Comparison of ENCODE assay signal across 2 cellular contexts in the genomic region with DNA sequence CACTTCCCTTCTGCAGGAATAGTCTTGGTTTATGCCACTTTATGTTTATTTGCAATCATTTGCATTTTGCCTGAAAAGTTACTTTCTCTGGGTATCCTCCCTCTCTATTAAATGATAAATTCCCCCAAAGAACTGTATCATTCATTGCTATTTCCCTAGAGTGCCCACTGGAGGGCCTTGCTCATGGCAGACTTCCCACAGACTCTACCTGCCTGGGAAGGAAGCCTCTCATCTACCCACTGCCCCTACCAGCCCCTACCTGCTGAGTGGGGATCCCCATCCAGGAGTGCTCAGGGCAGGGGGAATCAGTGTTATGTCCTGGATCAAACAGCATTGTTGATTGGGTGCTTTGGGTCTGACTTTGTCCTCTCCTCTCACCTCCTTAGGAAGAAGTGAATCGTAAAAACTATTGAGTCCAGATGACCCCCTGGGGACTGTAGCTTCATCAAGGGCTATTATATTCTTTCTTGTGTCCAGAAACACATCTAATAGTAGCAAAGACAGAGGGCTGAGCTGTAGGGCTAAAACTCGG.
TF ChIP-seq lines count a peak whose summit lies in the region.

No MANE protein-coding gene starts in this region.

TF ChIP-seq in WTC11, 78 proteins besides CTCF, POLR2A, EP300 and RAD21 (continued from another document):
- TF ChIP-seq, protein P1, sequence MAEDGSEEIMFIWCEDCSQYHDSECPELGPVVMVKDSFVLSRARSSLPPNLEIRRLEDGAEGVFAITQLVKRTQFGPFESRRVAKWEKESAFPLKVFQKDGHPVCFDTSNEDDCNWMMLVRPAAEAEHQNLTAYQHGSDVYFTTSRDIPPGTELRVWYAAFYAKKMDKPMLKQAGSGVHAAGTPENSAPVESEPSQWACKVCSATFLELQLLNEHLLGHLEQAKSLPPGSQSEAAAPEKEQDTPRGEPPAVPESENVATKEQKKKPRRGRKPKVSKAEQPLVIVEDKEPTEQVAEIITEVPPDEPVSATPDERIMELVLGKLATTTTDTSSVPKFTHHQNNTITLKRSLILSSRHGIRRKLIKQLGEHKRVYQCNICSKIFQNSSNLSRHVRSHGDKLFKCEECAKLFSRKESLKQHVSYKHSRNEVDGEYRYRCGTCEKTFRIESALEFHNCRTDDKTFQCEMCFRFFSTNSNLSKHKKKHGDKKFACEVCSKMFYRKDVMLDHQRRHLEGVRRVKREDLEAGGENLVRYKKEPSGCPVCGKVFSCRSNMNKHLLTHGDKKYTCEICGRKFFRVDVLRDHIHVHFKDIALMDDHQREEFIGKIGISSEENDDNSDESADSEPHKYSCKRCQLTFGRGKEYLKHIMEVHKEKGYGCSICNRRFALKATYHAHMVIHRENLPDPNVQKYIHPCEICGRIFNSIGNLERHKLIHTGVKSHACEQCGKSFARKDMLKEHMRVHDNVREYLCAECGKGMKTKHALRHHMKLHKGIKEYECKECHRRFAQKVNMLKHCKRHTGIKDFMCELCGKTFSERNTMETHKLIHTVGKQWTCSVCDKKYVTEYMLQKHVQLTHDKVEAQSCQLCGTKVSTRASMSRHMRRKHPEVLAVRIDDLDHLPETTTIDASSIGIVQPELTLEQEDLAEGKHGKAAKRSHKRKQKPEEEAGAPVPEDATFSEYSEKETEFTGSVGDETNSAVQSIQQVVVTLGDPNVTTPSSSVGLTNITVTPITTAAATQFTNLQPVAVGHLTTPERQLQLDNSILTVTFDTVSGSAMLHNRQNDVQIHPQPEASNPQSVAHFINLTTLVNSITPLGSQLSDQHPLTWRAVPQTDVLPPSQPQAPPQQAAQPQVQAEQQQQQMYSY (CRISPR knock-in tag; IDR thresholded peaks at IDR 0.05): no peak
- TF ChIP-seq ELF4 (CRISPR knock-in tag; IDR thresholded peaks at IDR 0.05; ENCODE audit: low read depth) (no peak), CREM (CRISPR knock-in tag; IDR thresholded peaks at IDR 0.05) (no peak), FOXK1 (CRISPR knock-in tag; IDR thresholded peaks at IDR 0.05) (no peak), TCF7 (CRISPR knock-in tag; IDR thresholded peaks at IDR 0.05; ENCODE audit: low read depth) (no peak)

TF ChIP-seq in HepG2, 621 proteins besides CTCF, POLR2A, EP300 and RAD21:
- TF ChIP-seq, protein P2, sequence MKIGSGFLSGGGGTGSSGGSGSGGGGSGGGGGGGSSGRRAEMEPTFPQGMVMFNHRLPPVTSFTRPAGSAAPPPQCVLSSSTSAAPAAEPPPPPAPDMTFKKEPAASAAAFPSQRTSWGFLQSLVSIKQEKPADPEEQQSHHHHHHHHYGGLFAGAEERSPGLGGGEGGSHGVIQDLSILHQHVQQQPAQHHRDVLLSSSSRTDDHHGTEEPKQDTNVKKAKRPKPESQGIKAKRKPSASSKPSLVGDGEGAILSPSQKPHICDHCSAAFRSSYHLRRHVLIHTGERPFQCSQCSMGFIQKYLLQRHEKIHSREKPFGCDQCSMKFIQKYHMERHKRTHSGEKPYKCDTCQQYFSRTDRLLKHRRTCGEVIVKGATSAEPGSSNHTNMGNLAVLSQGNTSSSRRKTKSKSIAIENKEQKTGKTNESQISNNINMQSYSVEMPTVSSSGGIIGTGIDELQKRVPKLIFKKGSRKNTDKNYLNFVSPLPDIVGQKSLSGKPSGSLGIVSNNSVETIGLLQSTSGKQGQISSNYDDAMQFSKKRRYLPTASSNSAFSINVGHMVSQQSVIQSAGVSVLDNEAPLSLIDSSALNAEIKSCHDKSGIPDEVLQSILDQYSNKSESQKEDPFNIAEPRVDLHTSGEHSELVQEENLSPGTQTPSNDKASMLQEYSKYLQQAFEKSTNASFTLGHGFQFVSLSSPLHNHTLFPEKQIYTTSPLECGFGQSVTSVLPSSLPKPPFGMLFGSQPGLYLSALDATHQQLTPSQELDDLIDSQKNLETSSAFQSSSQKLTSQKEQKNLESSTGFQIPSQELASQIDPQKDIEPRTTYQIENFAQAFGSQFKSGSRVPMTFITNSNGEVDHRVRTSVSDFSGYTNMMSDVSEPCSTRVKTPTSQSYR (CRISPR knock-in tag; IDR thresholded peaks at IDR 0.05; ENCODE audit: borderline replicate concordance): no peak
- no peak for TF ChIP-seq ZNF256 (CRISPR knock-in tag; conservative IDR thresholded peaks at IDR 0.05)
- no peak for TF ChIP-seq TBP (CRISPR knock-in tag; IDR thresholded peaks at IDR 0.05)
- no peak for TF ChIP-seq AGO1 (IDR thresholded peaks at IDR 0.05; ENCODE audit: low read depth, low read length, poor library complexity, severe bottlenecking)
- TF ChIP-seq, protein P3, sequence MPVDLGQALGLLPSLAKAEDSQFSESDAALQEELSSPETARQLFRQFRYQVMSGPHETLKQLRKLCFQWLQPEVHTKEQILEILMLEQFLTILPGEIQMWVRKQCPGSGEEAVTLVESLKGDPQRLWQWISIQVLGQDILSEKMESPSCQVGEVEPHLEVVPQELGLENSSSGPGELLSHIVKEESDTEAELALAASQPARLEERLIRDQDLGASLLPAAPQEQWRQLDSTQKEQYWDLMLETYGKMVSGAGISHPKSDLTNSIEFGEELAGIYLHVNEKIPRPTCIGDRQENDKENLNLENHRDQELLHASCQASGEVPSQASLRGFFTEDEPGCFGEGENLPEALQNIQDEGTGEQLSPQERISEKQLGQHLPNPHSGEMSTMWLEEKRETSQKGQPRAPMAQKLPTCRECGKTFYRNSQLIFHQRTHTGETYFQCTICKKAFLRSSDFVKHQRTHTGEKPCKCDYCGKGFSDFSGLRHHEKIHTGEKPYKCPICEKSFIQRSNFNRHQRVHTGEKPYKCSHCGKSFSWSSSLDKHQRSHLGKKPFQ (CRISPR knock-in tag; IDR thresholded peaks at IDR 0.05; ENCODE audit: insufficient replicate concordance): no peak
- TF ChIP-seq TCF12 (IDR thresholded peaks at IDR 0.05): no peak
- no peak for TF ChIP-seq TCF12 (CRISPR knock-in tag; IDR thresholded peaks at IDR 0.05)
- no peak for TF ChIP-seq NCOR1 (IDR thresholded peaks at IDR 0.05; ENCODE audit: borderline replicate concordance, low read length)
- TF ChIP-seq, protein P4, sequence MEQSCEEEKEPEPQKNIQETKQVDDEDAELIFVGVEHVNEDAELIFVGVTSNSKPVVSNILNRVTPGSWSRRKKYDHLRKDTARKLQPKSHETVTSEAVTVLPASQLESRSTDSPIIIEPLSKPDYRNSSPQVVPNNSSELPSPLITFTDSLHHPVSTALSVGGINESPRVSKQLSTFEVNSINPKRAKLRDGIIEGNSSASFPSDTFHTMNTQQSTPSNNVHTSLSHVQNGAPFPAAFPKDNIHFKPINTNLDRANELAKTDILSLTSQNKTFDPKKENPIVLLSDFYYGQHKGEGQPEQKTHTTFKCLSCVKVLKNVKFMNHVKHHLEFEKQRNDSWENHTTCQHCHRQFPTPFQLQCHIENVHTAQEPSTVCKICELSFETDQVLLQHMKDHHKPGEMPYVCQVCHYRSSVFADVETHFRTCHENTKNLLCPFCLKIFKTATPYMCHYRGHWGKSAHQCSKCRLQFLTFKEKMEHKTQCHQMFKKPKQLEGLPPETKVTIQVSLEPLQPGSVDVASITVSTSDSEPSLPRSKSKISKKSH (CRISPR knock-in tag; IDR thresholded peaks at IDR 0.05; ENCODE audit: borderline replicate concordance): no peak
- TF ChIP-seq ZNF296 (CRISPR knock-in tag; conservative IDR thresholded peaks at IDR 0.05): no peak
- TF ChIP-seq SIX1 (CRISPR knock-in tag; IDR thresholded peaks at IDR 0.05; ENCODE audit: borderline replicate concordance): no peak
- TF ChIP-seq ZSCAN9 (CRISPR knock-in tag; IDR thresholded peaks at IDR 0.05; ENCODE audit: borderline replicate concordance): no peak
- no peak for TF ChIP-seq FOXC1 (CRISPR knock-in tag; IDR thresholded peaks at IDR 0.05; ENCODE audit: borderline replicate concordance)
- TF ChIP-seq, protein P5, sequence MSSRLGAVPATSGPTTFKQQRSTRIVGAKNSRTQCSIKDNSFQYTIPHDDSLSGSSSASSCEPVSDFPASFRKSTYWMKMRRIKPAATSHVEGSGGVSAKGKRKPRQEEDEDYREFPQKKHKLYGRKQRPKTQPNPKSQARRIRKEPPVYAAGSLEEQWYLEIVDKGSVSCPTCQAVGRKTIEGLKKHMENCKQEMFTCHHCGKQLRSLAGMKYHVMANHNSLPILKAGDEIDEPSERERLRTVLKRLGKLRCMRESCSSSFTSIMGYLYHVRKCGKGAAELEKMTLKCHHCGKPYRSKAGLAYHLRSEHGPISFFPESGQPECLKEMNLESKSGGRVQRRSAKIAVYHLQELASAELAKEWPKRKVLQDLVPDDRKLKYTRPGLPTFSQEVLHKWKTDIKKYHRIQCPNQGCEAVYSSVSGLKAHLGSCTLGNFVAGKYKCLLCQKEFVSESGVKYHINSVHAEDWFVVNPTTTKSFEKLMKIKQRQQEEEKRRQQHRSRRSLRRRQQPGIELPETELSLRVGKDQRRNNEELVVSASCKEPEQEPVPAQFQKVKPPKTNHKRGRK (CRISPR knock-in tag; IDR thresholded peaks at IDR 0.05): no peak
- no peak for TF ChIP-seq ZMAT3 (CRISPR knock-in tag; conservative IDR thresholded peaks at IDR 0.05)
